Comparison of ENCODE assay signal across 9 cellular contexts in genomic region chr2:72888438-72889202, GRCh38. TPM values are rescaled to one million over a fixed set of nuclear protein-coding genes. Genes with fewer than 3 reads are reported as not detected.
DNase-seq lines count a peak whose midpoint lies in the region; ATAC-seq and TF ChIP-seq lines count a peak whose summit lies in the region.
"Had no signal": no experiment of that assay in that cellular context is flagged by ENCODE, and none has a peak within 500 bp of the region (broad histone marks: within the 10 kb centered on the region; RNA-seq: fewer than 3 reads in every experiment).

No MANE protein-coding gene starts in this region.

- POLR2A ChIA-PET in A673 (lab: Charles Lee; ENCODE audit: low non-redundant PET): no interaction called here
- POLR2A ChIA-PET in MCF 10A (lab: Yijun Ruan, JAX): no interaction called here

- TF ChIP-seq CTCF in A673 (conservative IDR thresholded peaks at IDR 0.05; ENCODE audit: low read depth, low read length): no peak
- no peak for TF ChIP-seq CTCF in HFF-Myc (IDR thresholded peaks at IDR 0.05; ENCODE audit: low read depth, low read length, missing control alignments)
- no peak for TF ChIP-seq CTCF in MCF 10A (IDR thresholded peaks at IDR 0.05; ENCODE audit: unreplicated experiment)

- H3K9me3 ChIP-seq in A673 (ENCODE audit: low read depth, low read length, poor library complexity, severe bottlenecking): no peaks in the 10 kb centered on the region

- H3K27ac ChIP-seq in A673 (ENCODE audit: low read depth, low read length, poor library complexity, severe bottlenecking): no peak overlapping the region

- intact Hi-C loops in A673 (cut with micrococcal nuclease; ENCODE audit: unreplicated experiment): loop anchor here (1.0 kb wide), 1 partner anchor 117 kb away; no protein-coding TSS in a partner anchor
- intact Hi-C loops in MCF 10A (cut with micrococcal nuclease): loop anchor here (5.0 kb wide), 1 partner anchor 1356 kb away; no protein-coding TSS in a partner anchor

- CTCF ChIA-PET in A673 (lab: Charles Lee): interaction anchor here (1.2 kb wide), 1 partner anchor 288 kb away, joined by 3 read pairs; no protein-coding TSS in a partner anchor
- CTCF ChIA-PET in MCF 10A (lab: Yijun Ruan, JAX): interaction anchor here (0.5 to 3.1 kb wide), 19 partner anchors 8 to 1342 kb away, joined by 3 to 45 read pairs (median 5); partner anchors contain the start of gene EMX1

- H3K36me3 ChIP-seq in A673 (ENCODE audit: insufficient read depth, low read length, poor library complexity, severe bottlenecking): no peaks in the 10 kb centered on the region

- peaks cover 11% of the 10 kb centered on the region for H3K27me3 ChIP-seq in A673 (replicated peaks; ENCODE audit: insufficient read depth, low read depth, low read length, poor library complexity)

- peaks cover 9% of the 10 kb centered on the region for H3K36me3 Mint-ChIP-seq in MCF 10A (ENCODE audit: insufficient read depth, unreplicated experiment)
- H3K36me3 Mint-ChIP-seq in naive B cell: peaks cover 0 to 8% of the 10 kb centered on the region in 2 donors

- BruUV-seq in A673 (replicated peaks; lab: Mats Ljungman, UMichigan) (no TSS peak), MCF 10A (replicated peaks; lab: Mats Ljungman, UMichigan) (no TSS peak)

- peak overlapping the region; percentile 76 for H3K4me3 ChIP-seq in A673 (ENCODE audit: low read depth, low read length, poor library complexity, severe bottlenecking)
- peak overlapping the region; percentile 55 for H3K4me3 ChIP-seq in HFF-Myc (replicated peaks; ENCODE audit: low read depth, low read length)

- peaks cover 26% of the 10 kb centered on the region for H3K4me1 Mint-ChIP-seq in MCF 10A (ENCODE audit: insufficient read depth, unreplicated experiment)
- peaks cover 10 to 19% (median 17%) of the 10 kb centered on the region in 3 donors for H3K4me1 Mint-ChIP-seq in naive B cell

- no peak for ATAC-seq in naive B cell (ENCODE audit: low read depth in 2 of 2)

- peaks cover 4% of the 10 kb centered on the region for H3K4me1 ChIP-seq in A673 (ENCODE audit: insufficient read depth, low read length, poor library complexity, severe bottlenecking)

- no peaks in the 10 kb centered on the region for H3K9me3 Mint-ChIP-seq in MCF 10A (ENCODE audit: unreplicated experiment)
- H3K9me3 Mint-ChIP-seq in naive B cell: peaks cover 0 to 4% (median 0%) of the 10 kb centered on the region in 7 donors

- H3K27me3 Mint-ChIP-seq in MCF 10A (ENCODE audit: insufficient read depth, unreplicated experiment) (no peaks in the 10 kb centered on the region), naive B cell (peaks cover 48 to 88% (median 58%) of the 10 kb centered on the region in 3 donors)

- H3K4me3 Mint-ChIP-seq in MCF 10A (ENCODE audit: unreplicated experiment) (peak overlapping the region; percentile 75), naive B cell (peak overlapping the region in 5 of 8 donors; percentile 16 to 89 (median 83))

- no peak overlapping the region for H3K27ac Mint-ChIP-seq in MCF 10A (ENCODE audit: low read depth, unreplicated experiment)
- H3K27ac Mint-ChIP-seq in naive B cell: no peak overlapping the region

- DNase-seq in A673 (ENCODE audit: low spot score) (no peak), HFF-Myc (ENCODE audit: extremely low read depth, low read depth) (no peak), MCF 10A (ENCODE audit: unreplicated experiment) (no peak), naive B cell (no peak), NCI-H1417 treated with DMSO at 0.1 percent for 48 hours (lab: John Stamatoyannopoulos, UW) (no peak), NCI-H446 treated with DMSO at 0.1 percent for 48 hours (lab: John Stamatoyannopoulos, UW) (no peak)
- no peak for DNase-seq in effector CD4-positive, alpha-beta T cell
- DNase-seq in stimulated activated CD4-positive, alpha-beta T cell treated with anti-CD3 and anti-CD28 coated beads, Interleukin-4, amount 100 ng/mL, for 24 hours: no peak

RNA-seq across cellular contexts. Expression of gene SPR, which starts 1.4 kb away (rescaled TPM):
- total RNA-seq in A673 (2021): 22.6 and 25.6 TPM in 2 replicates
- total RNA-seq in MCF 10A (2022): 12.9 and 18.1 TPM in 2 replicates
- not detected for polyA plus RNA-seq in naive B cell (ENCODE audit: low read depth in 6 of 6)

RNA-seq across cellular contexts. Expression of gene EMX1, which starts 28.7 kb away (rescaled TPM):
- total RNA-seq in A673 (2021) (not detected in 2 replicates), MCF 10A (2022) (not detected in 2 replicates)
- polyA plus RNA-seq in naive B cell (ENCODE audit: low read depth in 6 of 6): under 1 TPM in 1 of 6 donors, not detected in 5; 0.12 TPM
- total RNA-seq: SK-MEL-5 had no signal
